Comparison of ENCODE assay signal across 9 cellular contexts in genomic region chr17:15730535-15730934, GRCh38. TPM values are rescaled to one million over a fixed set of nuclear protein-coding genes. Genes with fewer than 3 reads are reported as not detected.
"Had no signal": no experiment of that assay in that cellular context is flagged by ENCODE, and none has a peak within 500 bp of the region (broad histone marks: within the 10 kb centered on the region; RNA-seq: fewer than 3 reads in every experiment).

No MANE protein-coding gene starts in this region.

RNA-seq across cellular contexts. Expression of gene TBC1D26, which starts 1.5 kb away (rescaled TPM):
- total RNA-seq: OCI-LY7, PC-3, Right ventricle myocardium inferior, Right ventricle myocardium superior, RPMI7951, SJSA1, SK-MEL-5, T-cell had no signal
- polyA plus RNA-seq: SK-N-SH had no signal
